In genomic region chr1:153771841-153772593, GRCh38 we compare ENCODE assay signal across 11 cellular contexts. TPM values are rescaled to one million over a fixed set of nuclear protein-coding genes. Genes with fewer than 3 reads are reported as not detected.
DNase-seq lines count a peak whose midpoint lies in the region; FAIRE-seq and TF ChIP-seq lines count a peak whose summit lies in the region.
"Had no signal": no experiment of that assay in that cellular context is flagged by ENCODE, and none has a peak within 500 bp of the region (broad histone marks: within the 10 kb centered on the region; RNA-seq: fewer than 3 reads in every experiment).

No MANE protein-coding gene starts in this region.

- no peak for FAIRE-seq in kidney (lab: Jason Lieb, UNC)

- no peak overlapping the region for H3K9ac ChIP-seq in kidney (ENCODE audit: low read length in 2 of 2)

- WGBS in adrenal gland, 4 donors = 76 to 91% (median 80%) methylated on average over 12 to 21 of the region's 21 CpGs

- no peaks in the 10 kb centered on the region for H3K9me3 ChIP-seq in cardiac muscle cell (ENCODE audit: low read depth)
- no peaks in the 10 kb centered on the region for H3K9me3 ChIP-seq in adrenal gland (replicated peaks in 1 of 3)
- H3K9me3 ChIP-seq in kidney (ENCODE audit: control insufficient read depth in 1 of 2, low read length in 2 of 2) = no peaks in the 10 kb centered on the region
- no peaks in the 10 kb centered on the region for H3K9me3 ChIP-seq in vagina

- H3K4me3 ChIP-seq in cardiac muscle cell (no peak overlapping the region), adrenal gland (no peak overlapping the region), kidney (ENCODE audit: low read length in 2 of 2) (no peak overlapping the region), vagina (no peak overlapping the region)

- intact Hi-C loops in cardiac septum (cut with DNase I) = loop anchor here (2.0 to 5.0 kb wide), 2 partner anchors 93 to 200 kb away; partner anchors contain the start of gene NPR1
- intact Hi-C loops in adrenal gland (cut with DNase I) = loop anchor here in 1 of 2 donors (10.0 kb wide), 2 partner anchors 97 to 197 kb away; partner anchors contain the start of genes ILF2 and NPR1
- intact Hi-C loops in kidney (cut with DNase I) = no loop called here
- intact Hi-C loops in vagina (cut with DNase I) = loop anchor here (5.0 kb wide), 1 partner anchor 95 kb away; the partner anchor contains the start of gene NPR1

- DNase-seq in cardiac muscle cell (ENCODE audit: low read depth in 1 of 2, low spot score in 1 of 2) = no peak
- DNase-seq in cardiac septum (ENCODE audit: low spot score) = no peak
- DNase-seq in adrenal gland = peak in 1 of 7 donors; percentile 14
- peak; percentile 67 for DNase-seq in kidney
- DNase-seq in vagina (ENCODE audit: extremely low spot score in 2 of 2) = no peak
- no peak for DNase-seq in MV-4-11 (lab: John Stamatoyannopoulos, UW)
- no peak for DNase-seq in midbrain (lab: John Stamatoyannopoulos, UW)
- DNase-seq in GM03348 (ENCODE audit: low spot score) = no peak
- DNase-seq: activated CD4-positive, alpha-beta T cell treated with anti-CD3 and anti-CD28 coated beads, Interleukin-2, amount 50 U/mL, for 1 hour; HCEC 1CT; NCI-H1436 had no signal

- no peaks in the 10 kb centered on the region for H3K27me3 ChIP-seq in cardiac muscle cell
- H3K27me3 ChIP-seq in adrenal gland = no peaks in the 10 kb centered on the region
- H3K27me3 ChIP-seq in vagina = no peaks in the 10 kb centered on the region

- H3K27ac ChIP-seq in cardiac muscle cell (no peak overlapping the region), adrenal gland (peak overlapping the region in 1 of 5 donors; percentile 55), kidney (ENCODE audit: low read depth in 2 of 2, low read length in 2 of 2) (no peak overlapping the region), vagina (peak overlapping the region; percentile 37)

- TF ChIP-seq CTCF in cardiac muscle cell (IDR thresholded peaks at IDR 0.05; ENCODE audit: low read depth, low read length) (peak; percentile 53), adrenal gland (IDR thresholded peaks at IDR 0.05) (peak in 5 of 6 experiments; percentile 20 to 46 (median 28)), kidney (IDR thresholded peaks at IDR 0.05; ENCODE audit: borderline replicate concordance, extremely low read depth, insufficient read depth) (peak; percentile 47), vagina (IDR thresholded peaks at IDR 0.05) (peak in 1 of 3 experiments; percentile 25)

- H3K36me3 ChIP-seq in cardiac muscle cell = peaks cover 35% of the 10 kb centered on the region
- H3K36me3 ChIP-seq in adrenal gland (replicated peaks in 1 of 2) = peaks cover 0 to 53% of the 10 kb centered on the region in 2 donors
- H3K36me3 ChIP-seq in kidney (ENCODE audit: control insufficient read depth in 1 of 2, insufficient read depth in 2 of 2, low read length in 2 of 2) = peaks cover 20 to 39% of the 10 kb centered on the region in 2 donors
- peaks cover 0 to 47% of the 10 kb centered on the region in 2 donors for H3K36me3 ChIP-seq in vagina

- no peak for TF ChIP-seq POLR2A in adrenal gland (IDR thresholded peaks at IDR 0.05)
- no peak for TF ChIP-seq POLR2A in vagina (IDR thresholded peaks at IDR 0.05)

- H3K4me1 ChIP-seq in cardiac muscle cell (ENCODE audit: low read depth) (peaks cover 3% of the 10 kb centered on the region), adrenal gland (replicated peaks in 1 of 2) (peaks cover 10 to 32% of the 10 kb centered on the region in 2 donors), kidney (ENCODE audit: control insufficient read depth in 1 of 2, insufficient read depth in 1 of 2, low read depth in 1 of 2, low read length in 2 of 2) (peaks cover 14 to 34% of the 10 kb centered on the region in 2 donors), vagina (peaks cover 42% of the 10 kb centered on the region)

RNA-seq across cellular contexts. Expression of gene SLC27A3, which starts 3.2 kb away (rescaled TPM):
- total RNA-seq in cardiac muscle cell (20.7 and 27.7 TPM in 2 replicates), cardiac septum (9.8 TPM), adrenal gland (10 to 100 TPM in 7 of 8 donors, 1 to 10 TPM in 1; 9.5 to 25.4 (median 15.9) TPM), kidney (54.0 TPM), vagina (31.4 TPM)
- polyA plus RNA-seq in cardiac muscle cell (30.6 and 46.7 TPM in 2 replicates), adrenal gland (10 to 100 TPM; 11.7 to 85.0 (median 62.3) TPM), kidney (ENCODE audit: insufficient read depth, low read depth, low replicate concordance) (36.9 TPM)

RNA-seq across cellular contexts. Expression of gene INTS3, which starts 44.2 kb away (rescaled TPM):
- total RNA-seq in cardiac muscle cell = 45.4 and 73.5 TPM in 2 replicates
- 39.7 and 60.5 TPM in 2 replicates for polyA plus RNA-seq in cardiac muscle cell
- total RNA-seq in cardiac septum = 35.2 TPM
- total RNA-seq in adrenal gland = 10 to 100 TPM; 40.7 to 88.1 (median 58.3) TPM
- polyA plus RNA-seq in adrenal gland = 100 to 1,000 TPM in 2 of 3 donors, 10 to 100 TPM in 1; 60.2 to 148 (median 114) TPM
- total RNA-seq in kidney = 74.8 TPM
- 42.7 TPM for polyA plus RNA-seq in kidney (ENCODE audit: insufficient read depth, low read depth, low replicate concordance)
- 45.9 TPM for total RNA-seq in vagina
